24 cellular contexts compared by ENCODE assay signal in genomic region chr6:39520943-39521342, GRCh38.
"Had no signal": no experiment of that assay in that cellular context is flagged by ENCODE, and none has a peak within 500 bp of the region (broad histone marks: within the 10 kb centered on the region; RNA-seq: fewer than 3 reads in every experiment).

No MANE protein-coding gene starts in this region.

- H3K9me3 ChIP-seq: SJSA1, SK-N-SH had no signal

- H3K4me3 ChIP-seq: SJSA1 had no signal

- H3K4me1 ChIP-seq: SJSA1 had no signal

- DNase-seq: activated CD4-positive, alpha-beta T cell treated with anti-CD3 and anti-CD28 coated beads for 36 hours; activated CD4-positive, alpha-beta T cell treated with anti-CD3 and anti-CD28 coated beads, Interleukin-2, amount 10 ng/mL, durations not matched to agents 7 days and 5 days; activated CD4-positive, alpha-beta T cell treated with anti-CD3 and anti-CD28 coated beads, Interleukin-2, amount 50 U/mL, for 48 hours; activated CD8-positive, alpha-beta T cell treated with anti-CD3 and anti-CD28 coated beads, Interleukin-2, amount 10 ng/mL, durations not matched to agents 7 days and 5 days; activated gamma-delta T cell treated with Interleukin-2 at 50 U/mL for 16 hours; activated naive CD4-positive, alpha-beta T cell treated with anti-CD3 and anti-CD28 coated beads for 36 hours; activated T-cell treated with anti-CD3 and anti-CD28 coated beads, Interleukin-2, amount 50 U/mL, for 24 hours; MM.1S; NCI-H1092; NCI-H1436 treated with DMSO at 0.1 percent for 48 hours; NCI-H187 treated with DMSO at 0.1 percent for 48 hours; NCI-H2081; NCI-H446 treated with DMSO at 0.1 percent for 48 hours; NCI-H524; NCI-H69; NCI-H82; SHP77 treated with DMSO at 0.1 percent for 48 hours; SK-N-SH had no signal

- ATAC-seq: activated CD4-positive, alpha-beta T cell treated with anti-CD3 and anti-CD28 coated beads for 36 hours; activated CD4-positive, CD25-positive, alpha-beta regulatory T cell treated with anti-CD3 and anti-CD28 coated beads, Interleukin-2, amount 50 U/mL, for 24 hours; activated CD8-positive, alpha-beta T cell treated with anti-CD3 and anti-CD28 coated beads, Interleukin-2, amount 10 ng/mL, durations not matched to agents 7 days and 5 days; activated naive CD4-positive, alpha-beta T cell treated with anti-CD3 and anti-CD28 coated beads, Interleukin-2, amount 50 U/mL, for 72 hours; Panc1; WTC11 had no signal

- H3K27ac ChIP-seq: KMS-11, SJSA1 had no signal

- H3K36me3 ChIP-seq: SJSA1 had no signal
